Comparison of ENCODE assay signal across 8 cellular contexts in genomic region chr7:124155400-124156022, GRCh38.
DNase-seq lines count a peak whose midpoint lies in the region; ATAC-seq and TF ChIP-seq lines count a peak whose summit lies in the region.

No MANE protein-coding gene starts in this region.

- H3K36me3 ChIP-seq in A673 (ENCODE audit: insufficient read depth, low read length, poor library complexity, severe bottlenecking) (no peaks in the 10 kb centered on the region), KMS-11 (ENCODE audit: insufficient read depth) (no peaks in the 10 kb centered on the region)

- no peaks in the 10 kb centered on the region for H3K9me3 ChIP-seq in A673 (ENCODE audit: low read depth, low read length, poor library complexity, severe bottlenecking)

- no peaks in the 10 kb centered on the region for H3K79me2 ChIP-seq in KMS-11 (ENCODE audit: insufficient read depth, low read depth)

- peak; percentile 42 for ATAC-seq in GM18520 (IDR thresholded peaks at IDR 0.05; ENCODE audit: unreplicated experiment)

- no peak overlapping the region for H2AFZ ChIP-seq in KMS-11 (ENCODE audit: low read depth)

- CTCF ChIA-PET in A673 (lab: Charles Lee): interaction anchor here (0.6 to 1.4 kb wide), 3 partner anchors 611 to 700 kb away, joined by 3 to 4 read pairs (median 3); no protein-coding TSS in a partner anchor

- no peaks in the 10 kb centered on the region for H3K36me3 Mint-ChIP-seq in activated CD4-positive, alpha-beta T cell treated with anti-CD3 and anti-CD28 coated beads, Interleukin-2, amount 10 ng/mL, durations not matched to agents 24 days and 14 days (ENCODE audit: low read depth)

- no TSS peak for BruUV-seq in A673 (replicated peaks; lab: Mats Ljungman, UMichigan)

- no peaks in the 10 kb centered on the region for H3K27me3 Mint-ChIP-seq in activated CD4-positive, alpha-beta T cell treated with anti-CD3 and anti-CD28 coated beads, Interleukin-2, amount 10 ng/mL, durations not matched to agents 24 days and 14 days

- intact Hi-C loops in A673 (cut with micrococcal nuclease; ENCODE audit: unreplicated experiment): loop anchor here (1.0 kb wide), 1 partner anchor 630 kb away; no protein-coding TSS in a partner anchor
- intact Hi-C loops in activated CD4-positive, alpha-beta T cell treated with anti-CD3 and anti-CD28 coated beads, Interleukin-2, amount 10 ng/mL, durations not matched to agents 24 days and 14 days (cut with micrococcal nuclease): no loop called here

- H3K4me1 Mint-ChIP-seq in activated CD4-positive, alpha-beta T cell treated with anti-CD3 and anti-CD28 coated beads, Interleukin-2, amount 10 ng/mL, durations not matched to agents 24 days and 14 days: no peaks in the 10 kb centered on the region

- TF ChIP-seq CTCF in A673 (conservative IDR thresholded peaks at IDR 0.05; ENCODE audit: low read depth, low read length) (peak; percentile 69), KMS-11 (conservative IDR thresholded peaks at IDR 0.05; ENCODE audit: low read depth, low read length) (peak; percentile 68)

- DNase-seq in A673 (ENCODE audit: low spot score): peak; percentile 62
- peak; percentile 9 for DNase-seq in SKM-1 (lab: John Stamatoyannopoulos, UW; ENCODE audit: unreplicated experiment)
- peak; percentile 31 for DNase-seq in iris pigment epithelial cell (ENCODE audit: low read depth)
- DNase-seq in stimulated activated CD4-positive, alpha-beta T cell treated with anti-CD3 and anti-CD28 coated beads, Interleukin-4, amount 100 ng/mL, for 1 hour: no peak
- DNase-seq in NOMO-1 treated with dmso at 0.1 percent for 144 hours (lab: John Stamatoyannopoulos, UW; ENCODE audit: unreplicated experiment): no peak
- DNase-seq in activated CD4-positive, alpha-beta T cell treated with anti-CD3 and anti-CD28 coated beads, Interleukin-2, amount 10 ng/mL, durations not matched to agents 24 days and 14 days: no peak

- H3K4me1 ChIP-seq in A673 (ENCODE audit: insufficient read depth, low read length, poor library complexity, severe bottlenecking): no peaks in the 10 kb centered on the region
- H3K4me1 ChIP-seq in KMS-11 (ENCODE audit: low read depth, poor library complexity, severe bottlenecking): no peaks in the 10 kb centered on the region

- H3K27me3 ChIP-seq in A673 (replicated peaks; ENCODE audit: insufficient read depth, low read depth, low read length, poor library complexity) (no peaks in the 10 kb centered on the region), KMS-11 (ENCODE audit: insufficient read depth, low read depth) (no peaks in the 10 kb centered on the region)

- H3K4me3 ChIP-seq in A673 (ENCODE audit: low read depth, low read length, poor library complexity, severe bottlenecking) (no peak overlapping the region), KMS-11 (IDR thresholded peaks at IDR 0.05; ENCODE audit: insufficient read depth, low read depth, low read length) (no peak overlapping the region)

- H3K9ac ChIP-seq in KMS-11: no peak overlapping the region

- no peaks in the 10 kb centered on the region for H4K20me1 ChIP-seq in KMS-11 (ENCODE audit: insufficient read depth)

- H3K4me3 Mint-ChIP-seq in activated CD4-positive, alpha-beta T cell treated with anti-CD3 and anti-CD28 coated beads, Interleukin-2, amount 10 ng/mL, durations not matched to agents 24 days and 14 days: no peak overlapping the region

- POLR2A ChIA-PET in A673 (lab: Charles Lee; ENCODE audit: low non-redundant PET): no interaction called here

- H3K27ac ChIP-seq in A673 (ENCODE audit: low read depth, low read length, poor library complexity, severe bottlenecking) (no peak overlapping the region), KMS-11 (no peak overlapping the region)

- no peaks in the 10 kb centered on the region for H3K9me3 Mint-ChIP-seq in activated CD4-positive, alpha-beta T cell treated with anti-CD3 and anti-CD28 coated beads, Interleukin-2, amount 10 ng/mL, durations not matched to agents 24 days and 14 days

- H3K4me2 ChIP-seq in KMS-11: no peak overlapping the region

- no peak overlapping the region for H3K27ac Mint-ChIP-seq in activated CD4-positive, alpha-beta T cell treated with anti-CD3 and anti-CD28 coated beads, Interleukin-2, amount 10 ng/mL, durations not matched to agents 24 days and 14 days

Comparison
In these comparisons a context has a peak if more than half of its experiments do, and no peak if none do; other contexts are left out.
1. DNase-seq: peak in A673 (single experiment), SKM-1 (single experiment) and iris pigment epithelial cell (single experiment); none in stimulated activated CD4-positive, alpha-beta T cell treated with anti-CD3 and anti-CD28 coated beads, Interleukin-4, amount 100 ng/mL, for 1 hour (single experiment), NOMO-1 treated with dmso at 0.1 percent for 144 hours (single experiment) and activated CD4-positive, alpha-beta T cell treated with anti-CD3 and anti-CD28 coated beads, Interleukin-2, amount 10 ng/mL, durations not matched to agents 24 days and 14 days (single experiment).